Comparison of ENCODE assay signal across 22 cellular contexts in the genomic region with DNA sequence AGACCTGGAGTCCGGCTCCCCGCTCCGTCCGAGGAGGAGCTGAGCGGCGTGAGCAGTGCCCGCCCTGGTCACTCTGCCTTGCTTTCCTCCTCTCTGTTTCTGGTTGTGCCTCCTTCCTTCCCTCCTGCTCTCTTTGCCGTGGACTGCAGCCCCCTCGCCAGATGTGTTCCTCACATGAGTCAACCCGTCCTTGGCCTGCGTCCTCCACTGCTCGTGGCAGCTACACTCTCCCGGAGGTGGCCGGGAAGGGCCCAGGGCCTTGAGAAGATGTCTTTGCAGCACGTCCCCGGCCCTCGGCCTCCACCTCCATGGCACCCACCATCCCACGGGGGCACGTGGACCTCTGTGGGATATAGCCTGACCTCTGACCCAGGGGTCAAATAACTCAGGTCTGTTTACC. TPM values are rescaled to one million over a fixed set of nuclear protein-coding genes. Genes with fewer than 3 reads are reported as not detected.
DNase-seq lines count a peak whose midpoint lies in the region; ATAC-seq, FAIRE-seq and TF ChIP-seq lines count a peak whose summit lies in the region.
"Had no signal": no experiment of that assay in that cellular context is flagged by ENCODE, and none has a peak within 500 bp of the region (broad histone marks: within the 10 kb centered on the region; RNA-seq: fewer than 3 reads in every experiment).

No MANE protein-coding gene starts in this region.

- H3K27ac Mint-ChIP-seq in stimulated activated naive CD8-positive, alpha-beta T cell treated with anti-CD3 and anti-CD28 coated beads, Interleukin-15, Interleukin-2, amounts not matched to agents 100 ng/mL and 50 ng/mL, for 24 hours = peak overlapping the region; percentile 11
- peak overlapping the region; percentile 57 for H3K27ac Mint-ChIP-seq in nephron progenitor cell
- H3K27ac Mint-ChIP-seq: dendritic cell treated with granulocyte-macrophage colony-stimulating factor and Interleukin-4, amounts not matched to agents 40 ng/mL and 50 ng/mL, for 4 days had no signal

- BruUV-seq in GM12878 (replicated peaks; lab: Mats Ljungman, UMichigan) = no TSS peak

- H3K4me1 Mint-ChIP-seq in stimulated activated naive CD8-positive, alpha-beta T cell treated with anti-CD3 and anti-CD28 coated beads, Interleukin-15, Interleukin-2, amounts not matched to agents 100 ng/mL and 50 ng/mL, for 24 hours (ENCODE audit: low read depth) = peaks cover 52% of the 10 kb centered on the region
- peaks cover 58% of the 10 kb centered on the region for H3K4me1 Mint-ChIP-seq in nephron progenitor cell
- H3K4me1 Mint-ChIP-seq: CD14-positive monocyte had no signal

- CTCF ChIA-PET in GM12878 (lab: Yijun Ruan, JAX) = interaction anchor here (0.8 to 1.1 kb wide), 3 partner anchors 27 to 85 kb away, joined by 3 to 4 read pairs (median 3); no protein-coding TSS in a partner anchor

- no peak for TF ChIP-seq POLR2A in GM12878 (IDR thresholded peaks at IDR 0.05; ENCODE audit: low read depth, low read length)

- in situ Hi-C loops in GM12878 (cut with MboI) = no loop called here

- no peak for FAIRE-seq in GM12878 (lab: Jason Lieb, UNC)
- FAIRE-seq: endometrium, keratinocyte had no signal

- H3K4me3 Mint-ChIP-seq in stimulated activated naive CD8-positive, alpha-beta T cell treated with anti-CD3 and anti-CD28 coated beads, Interleukin-15, Interleukin-2, amounts not matched to agents 100 ng/mL and 50 ng/mL, for 24 hours = no peak overlapping the region
- H3K4me3 Mint-ChIP-seq in nephron progenitor cell = peak overlapping the region; percentile 58
- H3K4me3 Mint-ChIP-seq: CD14-positive monocyte; dendritic cell treated with granulocyte-macrophage colony-stimulating factor and Interleukin-4, amounts not matched to agents 40 ng/mL and 50 ng/mL, for 4 days had no signal

- no peak overlapping the region for H3K9ac ChIP-seq in GM12878 (ENCODE audit: control insufficient read depth, insufficient read depth, low read length)

- H4K20me1 ChIP-seq in GM12878 (ENCODE audit: control insufficient read depth, insufficient read depth) = no peaks in the 10 kb centered on the region

- no peak for TF ChIP-seq EP300 in GM12878 (IDR thresholded peaks at IDR 0.05; ENCODE audit: borderline replicate concordance in 1 of 2, control insufficient read depth in 1 of 2, low read depth in 2 of 2, low read length in 2 of 2)

- POLR2A ChIA-PET in GM12878 (lab: Charles Lee) = no interaction called here

- WGBS in GM12878 (ENCODE audit: insufficient coverage, insufficient replicate concordance, low lambda C conversion rate, missing lambda C conversion rate) = 91% methylated on average over 19 of the region's 19 CpGs

- TF ChIP-seq RAD21 in GM12878 (IDR thresholded peaks at IDR 0.05; ENCODE audit: insufficient read depth, low read depth, low read length) = no peak

- H3K27me3 ChIP-seq in GM12878 (replicated peaks in 1 of 2; ENCODE audit: control insufficient read depth in 2 of 2, insufficient read depth in 2 of 2, low read length in 1 of 2) = no peaks in the 10 kb centered on the region
- H3K27me3 ChIP-seq: ascending aorta, MG63, neutrophil, suprapubic skin had no signal

- no peak overlapping the region for H2AFZ ChIP-seq in GM12878 (ENCODE audit: control insufficient read depth, low read depth, low read length)

- H3K36me3 Mint-ChIP-seq in stimulated activated naive CD8-positive, alpha-beta T cell treated with anti-CD3 and anti-CD28 coated beads, Interleukin-15, Interleukin-2, amounts not matched to agents 100 ng/mL and 50 ng/mL, for 24 hours (ENCODE audit: low read depth) = peaks cover 51% of the 10 kb centered on the region
- H3K36me3 Mint-ChIP-seq in nephron progenitor cell (ENCODE audit: low read depth) = no peaks in the 10 kb centered on the region

- SMC1A ChIA-PET in GM12878 (lab: Charles Lee; ENCODE audit: uncharacterized antibody, unreplicated experiment) = interaction anchor here (0.6 to 1.1 kb wide), 2 partner anchors 20 to 27 kb away, joined by 3 read pairs; no protein-coding TSS in a partner anchor

- no peaks in the 10 kb centered on the region; the same call in 2 of the 3 replicates for H3K9me3 ChIP-seq in GM12878 (replicated peaks; ENCODE audit: control insufficient read depth, insufficient read depth, low read length)
- H3K9me3 ChIP-seq: ascending aorta, MG63, neutrophil, suprapubic skin had no signal

- DNase-seq in stimulated activated naive CD8-positive, alpha-beta T cell treated with anti-CD3 and anti-CD28 coated beads, Interleukin-15, Interleukin-2, amounts not matched to agents 100 U/mL and 50 U/mL, for 24 hours = no peak
- DNase-seq in GM12878 (ENCODE audit: low read depth, low spot score) (no peak), nephron progenitor cell (no peak), Kasumi-1 (lab: John Stamatoyannopoulos, UW) (no peak), NCI-H146 (lab: John Stamatoyannopoulos, UW) (no peak)
- DNase-seq in stimulated activated CD4-positive, alpha-beta T cell treated with anti-CD3 and anti-CD28 coated beads, Interleukin-2, amount 100 ng/mL, for 24 hours = no peak
- DNase-seq: ACHN, caudate nucleus, EL, MG63, NCI-H1417, NCI-H446 treated with DMSO at 0.1 percent for 48 hours, T1000 had no signal

- no peaks in the 10 kb centered on the region for H3K27me3 Mint-ChIP-seq in stimulated activated naive CD8-positive, alpha-beta T cell treated with anti-CD3 and anti-CD28 coated beads, Interleukin-15, Interleukin-2, amounts not matched to agents 100 ng/mL and 50 ng/mL, for 24 hours
- H3K27me3 Mint-ChIP-seq in nephron progenitor cell (ENCODE audit: low read depth, poor library complexity) = no peaks in the 10 kb centered on the region
- H3K27me3 Mint-ChIP-seq: dendritic cell treated with granulocyte-macrophage colony-stimulating factor and Interleukin-4, amounts not matched to agents 40 ng/mL and 50 ng/mL, for 4 days had no signal

- peaks cover 0 to 15% of the 10 kb centered on the region in 2 experiments; a peak in 3 of 4 replicates for H3K36me3 ChIP-seq in GM12878 (ENCODE audit: control insufficient read depth in 2 of 2, insufficient read depth in 2 of 2, low read length in 1 of 2)
- H3K36me3 ChIP-seq: MG63 had no signal

- no peaks in the 10 kb centered on the region for H3K9me3 Mint-ChIP-seq in stimulated activated naive CD8-positive, alpha-beta T cell treated with anti-CD3 and anti-CD28 coated beads, Interleukin-15, Interleukin-2, amounts not matched to agents 100 ng/mL and 50 ng/mL, for 24 hours
- no peaks in the 10 kb centered on the region for H3K9me3 Mint-ChIP-seq in nephron progenitor cell
- H3K9me3 Mint-ChIP-seq: CD14-positive monocyte; dendritic cell treated with granulocyte-macrophage colony-stimulating factor and Interleukin-4, amounts not matched to agents 40 ng/mL and 50 ng/mL, for 4 days had no signal

- H3K4me2 ChIP-seq in GM12878 (ENCODE audit: control insufficient read depth, insufficient read depth) = no peak overlapping the region

- no peak overlapping the region for H3K27ac ChIP-seq in GM12878 (ENCODE audit: control insufficient read depth, insufficient read depth)
- H3K27ac ChIP-seq: ascending aorta, neutrophil, suprapubic skin had no signal

- H3K4me3 ChIP-seq in GM12878 = no peak overlapping the region
- H3K4me3 ChIP-seq: ascending aorta, MG63, suprapubic skin had no signal

- TF ChIP-seq CTCF in GM12878 (IDR thresholded peaks at IDR 0.05 in 2 of 3, conservative IDR thresholded peaks at IDR 0.05 in 1 of 3; ENCODE audit: control insufficient read depth in 2 of 3, extremely low read depth in 1 of 3, insufficient read depth in 1 of 3, low read depth in 3 of 3, low read length in 3 of 3) (no peak), nephron progenitor cell (IDR thresholded peaks at IDR 0.05) (no peak)

- H3K79me2 ChIP-seq in GM12878 (ENCODE audit: control insufficient read depth, insufficient read depth, low read length) = no peaks in the 10 kb centered on the region

- H3K4me1 ChIP-seq in GM12878 (ENCODE audit: control insufficient read depth, insufficient read depth, low read length) = peaks cover 19% of the 10 kb centered on the region
- H3K4me1 ChIP-seq: ascending aorta had no signal

- no peak for ATAC-seq in stimulated activated naive CD8-positive, alpha-beta T cell treated with anti-CD3 and anti-CD28 coated beads, Interleukin-15, Interleukin-2, amounts not matched to agents 100 U/mL and 50 U/mL, for 24 hours
- ATAC-seq in GM12878 = no peak
- ATAC-seq: activated CD4-positive, CD25-positive, alpha-beta regulatory T cell treated with anti-CD3 and anti-CD28 coated beads, Interleukin-2, amount 50 U/mL, for 24 hours had no signal

- intact Hi-C loops in GM12878 (cut with micrococcal nuclease; ENCODE audit: unreplicated experiment) = no loop called here

- RAD21 ChIA-PET in GM12878 (lab: Charles Lee; ENCODE audit: unreplicated experiment) = no interaction called here

TF ChIP-seq in GM12878, 131 proteins besides CTCF, POLR2A, EP300 and RAD21:
- TF ChIP-seq CHD1 (IDR thresholded peaks at IDR 0.05; ENCODE audit: low read depth, low read length) (no peak), NR2F1 (conservative IDR thresholded peaks at IDR 0.05) (0 out of 2 replicates have a peak, but pooled peaks have one; percentile 35), ETV6 (conservative IDR thresholded peaks at IDR 0.05 in 1 of 2, IDR thresholded peaks at IDR 0.05 in 1 of 2; ENCODE audit: borderline replicate concordance in 1 of 2, low read depth in 1 of 2) (no peak)

RNA-seq across cellular contexts. Expression of a gene that starts 42.4 kb away (rescaled TPM):
- total RNA-seq in GM12878 (2013; cell fraction: nucleolus; rRNA removed) = 57.2 and 65.1 TPM in 2 replicates
- total RNA-seq in GM12878 (2014; rRNA removed) (6.4 and 6.7 TPM in 2 replicates), GM12878 (2014; rRNA removed; fragmentation: Illumina TruSeq; extraction: Trizol) (2.4 and 3.6 TPM in 2 replicates), GM12878 (2021) (17.5 and 20.8 TPM in 2 replicates)
- polyA plus RNA-seq in GM12878 (2011; ENCODE audit: low read depth) = 9.8 TPM
- polyA plus RNA-seq in GM12878 (2011; rRNA removed) (0.99 and 2.9 TPM in 2 replicates), GM12878 (2014; fragmentation: Illumina TruSeq; extraction: Trizol) (3.1 and 4.7 TPM in 2 replicates), GM12878 (2014; fragmentation: Nextera tagmentation; extraction: Ambion mirVana) (1 to 10 TPM in 1 of 2 experiments, under 1 TPM in 1; 0.84 to 2.6 TPM), GM12878 (2014; rRNA removed) (8.4 and 9.9 TPM in 2 replicates), GM12878 (2016; fragmentation: Nextera tagmentation; extraction: Ambion mirVana) (1 to 10 TPM; 5.4 to 6.8 TPM)
- 3.3 and 4.5 TPM in 2 replicates for polyA plus RNA-seq in GM12878 (2011; cell fraction: cytosol; rRNA removed)
- 10.7 and 13.4 TPM in 2 replicates for polyA plus RNA-seq in GM12878 (2011; cell fraction: nucleus; rRNA removed)
- polyA plus RNA-seq in GM12878 (2012) = 14.9 and 19.6 TPM in 2 replicates
- polyA minus RNA-seq in GM12878 (2011; rRNA and poly(A)+ RNA removed) = 3.4 and 7.4 TPM in 2 replicates
- polyA minus RNA-seq in GM12878 (2011; cell fraction: cytosol; rRNA and poly(A)+ RNA removed) = 7.1 TPM in 2 replicates
- 10.3 and 14.7 TPM in 2 replicates for polyA minus RNA-seq in GM12878 (2011; cell fraction: nucleus; rRNA and poly(A)+ RNA removed)
